In the genomic region with DNA sequence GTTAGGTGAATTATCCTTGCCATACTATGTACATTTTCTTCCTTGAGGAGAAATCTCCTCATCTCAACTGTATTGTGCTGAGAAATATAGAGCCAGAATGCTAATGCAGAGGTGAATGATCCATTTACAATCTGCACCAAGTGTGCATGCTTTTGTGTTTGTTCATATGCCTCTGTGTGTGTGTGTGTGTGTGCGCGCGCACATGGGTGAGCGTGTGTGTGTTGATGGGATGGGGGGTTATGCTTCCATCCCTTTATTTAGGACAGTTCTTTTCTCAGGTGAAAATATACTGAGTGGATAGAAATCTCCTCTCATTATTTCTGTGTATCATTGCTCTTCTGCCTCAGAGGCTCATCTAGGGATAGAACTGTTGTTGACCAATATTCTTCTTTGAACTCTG, we compare ENCODE assay signal across 22 cellular contexts.
"Had no signal": no experiment of that assay in that cellular context is flagged by ENCODE, and none has a peak within 500 bp of the region (broad histone marks: within the 10 kb centered on the region; RNA-seq: fewer than 3 reads in every experiment).

No MANE protein-coding gene starts in this region.

- H3K36me3 Mint-ChIP-seq: memory B cell; naive thymus-derived CD4-positive, alpha-beta T cell; neural progenitor cell; stimulated activated memory B cell treated with anti-CD40 and anti-IgM and Interleukin-4, amounts not matched to agents 10 μg/mL and 1 μg/mL and 100 μg/mL, for 72 hours had no signal

- H3K9me3 Mint-ChIP-seq: stimulated activated memory B cell treated with anti-CD40 and anti-IgM and Interleukin-4, amounts not matched to agents 10 μg/mL and 1 μg/mL and 100 μg/mL, for 72 hours had no signal

- H3K4me3 ChIP-seq: gastrocnemius medialis, lung, neural progenitor cell, right lobe of liver, thoracic aorta, tibial nerve, vagina had no signal

- H3K9me3 ChIP-seq: gastrocnemius medialis, right lobe of liver, thoracic aorta, vagina had no signal

- H3K27ac ChIP-seq: gastrocnemius medialis, neural progenitor cell, parathyroid adenoma, right lobe of liver, thoracic aorta, tibial nerve, vagina had no signal

- H3K4me3 Mint-ChIP-seq: effector memory CD8-positive, alpha-beta T cell; memory B cell; naive thymus-derived CD4-positive, alpha-beta T cell; nephron; neural progenitor cell; stimulated activated memory B cell treated with anti-CD40 and anti-IgM and Interleukin-4, amounts not matched to agents 10 μg/mL and 1 μg/mL and 100 μg/mL, for 72 hours; stimulated activated naive CD8-positive, alpha-beta T cell treated with anti-CD3 and anti-CD28 coated beads, Interleukin-15, Interleukin-2, amounts not matched to agents 100 ng/mL and 50 ng/mL, for 24 hours had no signal

- H3K9ac ChIP-seq: neural progenitor cell, parathyroid adenoma had no signal

- H3K36me3 ChIP-seq: gastrocnemius medialis, neural progenitor cell, right lobe of liver, thoracic aorta, tibial nerve, vagina had no signal

- H3K79me2 ChIP-seq: parathyroid adenoma had no signal

- H3K27me3 Mint-ChIP-seq: memory B cell; progenitor cell of endocrine pancreas; stimulated activated memory B cell treated with anti-CD40 and anti-IgM and Interleukin-4, amounts not matched to agents 10 μg/mL and 1 μg/mL and 100 μg/mL, for 72 hours had no signal

- H3K4me2 ChIP-seq: neural progenitor cell had no signal

- ATAC-seq: effector memory CD8-positive, alpha-beta T cell; gastrocnemius medialis; left lobe of liver; naive thymus-derived CD4-positive, alpha-beta T cell; right lobe of liver; stimulated activated memory B cell treated with anti-CD40 and anti-IgM and Interleukin-4, amounts not matched to agents 10 μg/mL and 1 μg/mL and 100 μg/mL, for 72 hours had no signal

- H2AFZ ChIP-seq: neural progenitor cell, parathyroid adenoma had no signal

- H3K4me1 ChIP-seq: gastrocnemius medialis, neural progenitor cell, parathyroid adenoma, right lobe of liver, vagina had no signal

- H3K27ac Mint-ChIP-seq: effector memory CD8-positive, alpha-beta T cell; memory B cell; naive thymus-derived CD4-positive, alpha-beta T cell; nephron; neural progenitor cell; stimulated activated memory B cell treated with anti-CD40 and anti-IgM and Interleukin-4, amounts not matched to agents 10 μg/mL and 1 μg/mL and 100 μg/mL, for 72 hours; stimulated activated naive CD8-positive, alpha-beta T cell treated with anti-CD3 and anti-CD28 coated beads, Interleukin-15, Interleukin-2, amounts not matched to agents 100 ng/mL and 50 ng/mL, for 24 hours had no signal

- H3K27me3 ChIP-seq: gastrocnemius medialis, neural progenitor cell, right lobe of liver, tibial nerve, vagina had no signal

- DNase-seq: cortex of kidney; effector memory CD8-positive, alpha-beta T cell; foreskin fibroblast; gastrocnemius medialis; head of caudate nucleus; kidney; midbrain; naive thymus-derived CD4-positive, alpha-beta T cell; right lobe of liver; stimulated activated CD4-positive, alpha-beta T cell treated with anti-CD3 and anti-CD28 coated beads, Interleukin-4, amount 100 ng/mL, for 4 hours had no signal

- H3K4me1 Mint-ChIP-seq: memory B cell; naive thymus-derived CD4-positive, alpha-beta T cell; nephron; neural progenitor cell; stimulated activated memory B cell treated with anti-CD40 and anti-IgM and Interleukin-4, amounts not matched to agents 10 μg/mL and 1 μg/mL and 100 μg/mL, for 72 hours had no signal
